13 cellular contexts compared by ENCODE assay signal in the genomic region with DNA sequence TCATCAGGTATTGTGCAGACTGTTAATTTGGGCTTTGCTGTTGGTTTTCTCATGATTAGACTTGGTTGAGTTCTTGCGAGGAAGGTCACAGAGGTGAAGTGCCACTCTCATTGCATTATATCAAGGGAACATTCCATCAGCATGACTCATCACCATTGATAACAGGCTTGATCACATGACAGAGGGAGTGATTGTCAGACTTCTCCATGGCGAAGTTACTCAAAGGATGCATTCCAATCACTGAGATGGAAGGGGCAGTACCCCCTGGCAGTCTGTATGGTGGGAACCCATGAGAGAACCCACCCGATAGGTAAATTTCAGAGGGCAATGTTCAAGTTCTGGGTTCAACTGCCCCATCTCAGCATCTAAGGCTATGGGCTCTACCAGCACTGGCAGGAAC. TPM values are rescaled to one million over a fixed set of nuclear protein-coding genes. Genes with fewer than 3 reads are reported as not detected.
DNase-seq lines count a peak whose midpoint lies in the region; ATAC-seq and TF ChIP-seq lines count a peak whose summit lies in the region.
"Had no signal": no experiment of that assay in that cellular context is flagged by ENCODE, and none has a peak within 500 bp of the region (broad histone marks: within the 10 kb centered on the region; RNA-seq: fewer than 3 reads in every experiment).

No MANE protein-coding gene starts in this region.

- POLR2A ChIA-PET in Caco-2 (lab: Charles Lee): no interaction called here

- TF ChIP-seq CTCF in Caco-2 (IDR thresholded peaks at IDR 0.05; ENCODE audit: insufficient read depth in 1 of 2, low read depth in 1 of 2, low read length in 1 of 2, severe bottlenecking in 1 of 2, unreplicated experiment in 1 of 2) (no peak), body of pancreas (IDR thresholded peaks at IDR 0.05) (no peak), lung (IDR thresholded peaks at IDR 0.05; ENCODE audit: control extremely low read depth, extremely low read depth) (no peak), breast epithelium (IDR thresholded peaks at IDR 0.05) (no peak), vagina (IDR thresholded peaks at IDR 0.05) (no peak)

- TF ChIP-seq POLR2A in body of pancreas (IDR thresholded peaks at IDR 0.05): no peak
- no peak for TF ChIP-seq POLR2A in breast epithelium (IDR thresholded peaks at IDR 0.05)
- TF ChIP-seq POLR2A in vagina (IDR thresholded peaks at IDR 0.05): no peak

- CTCF ChIA-PET in Caco-2 (lab: Charles Lee): no interaction called here

- intact Hi-C loops in Caco-2 (cut with micrococcal nuclease; ENCODE audit: unreplicated experiment) (no loop called here), body of pancreas (cut with DNase I) (no loop called here), breast epithelium (cut with DNase I; ENCODE audit: low total_unique reads) (no loop called here), vagina (cut with DNase I) (no loop called here), posterior cingulate gyrus (cut with DNase I) (no loop called here)

- TF ChIP-seq RAD21 in Ishikawa (IDR thresholded peaks at IDR 0.05; ENCODE audit: low read depth): no peak

- H3K36me3 Mint-ChIP-seq in Caco-2 (ENCODE audit: insufficient read depth, unreplicated experiment): peaks cover 14% of the 10 kb centered on the region
- H3K36me3 Mint-ChIP-seq: CD4-positive, CD25-positive, alpha-beta regulatory T cell had no signal

- BruUV-seq in Caco-2 (replicated peaks; lab: Mats Ljungman, UMichigan): no TSS peak

- H3K9me3 ChIP-seq in Caco-2 (no peaks in the 10 kb centered on the region), body of pancreas (no peaks in the 10 kb centered on the region), lung (ENCODE audit: control insufficient read depth in 2 of 2, insufficient read depth in 1 of 2, low read length in 1 of 2) (peaks cover 0 to 3% of the 10 kb centered on the region in 2 donors), breast epithelium (no peaks in the 10 kb centered on the region), vagina (no peaks in the 10 kb centered on the region)
- H3K9me3 ChIP-seq: esophagus muscularis mucosa, pancreas had no signal

- H3K4me1 ChIP-seq in Caco-2: peaks cover 92% of the 10 kb centered on the region
- peaks cover 7% of the 10 kb centered on the region for H3K4me1 ChIP-seq in body of pancreas
- peaks cover 6 to 14% of the 10 kb centered on the region in 2 donors for H3K4me1 ChIP-seq in lung (ENCODE audit: control insufficient read depth in 2 of 2, insufficient read depth in 2 of 2, low read length in 2 of 2)
- peaks cover 0 to 28% of the 10 kb centered on the region in 2 donors for H3K4me1 ChIP-seq in breast epithelium
- H3K4me1 ChIP-seq in vagina: peaks cover 8% of the 10 kb centered on the region
- H3K4me1 ChIP-seq: pancreas had no signal

- no peak for TF ChIP-seq EP300 in Ishikawa (IDR thresholded peaks at IDR 0.05; ENCODE audit: borderline replicate concordance)

- DNase-seq in Caco-2: peak; percentile 81 to 88
- no peak for DNase-seq in body of pancreas
- peak; percentile 61 for DNase-seq in lung (ENCODE audit: low spot score)
- no peak for DNase-seq in breast epithelium (ENCODE audit: low spot score in 2 of 2)
- no peak for DNase-seq in vagina (ENCODE audit: extremely low spot score in 2 of 2)
- DNase-seq in posterior cingulate gyrus: no peak
- DNase-seq: activated T-cell treated with anti-CD3 and anti-CD28 coated beads, Interleukin-2, amount 50 U/mL, for 48 hours; CD4-positive, CD25-positive, alpha-beta regulatory T cell; NCI-H1105 had no signal

- ATAC-seq in body of pancreas: peak; percentile 74
- ATAC-seq in lung (ENCODE audit: insufficient read depth, low FRiP score): peak; percentile 38
- ATAC-seq in HG03460 (IDR thresholded peaks at IDR 0.05; ENCODE audit: unreplicated experiment): no peak

- H3K4me3 ChIP-seq in Caco-2 (ENCODE audit: low read depth, low read length): no peak overlapping the region
- no peak overlapping the region for H3K4me3 ChIP-seq in body of pancreas
- no peak overlapping the region for H3K4me3 ChIP-seq in lung
- H3K4me3 ChIP-seq in breast epithelium: no peak overlapping the region
- H3K4me3 ChIP-seq in vagina: no peak overlapping the region
- H3K4me3 ChIP-seq: esophagus muscularis mucosa, pancreas had no signal

- 39 to 48% methylated on average over 2 to 3 of the region's 3 CpGs for WGBS in body of pancreas, 2 donors
- WGBS in lung, 2 donors: 55 to 77% methylated on average over 3 of the region's 3 CpGs

- H3K27me3 ChIP-seq in Caco-2 (replicated peaks; ENCODE audit: control insufficient read depth, insufficient read depth, low read length) (no peaks in the 10 kb centered on the region), body of pancreas (no peaks in the 10 kb centered on the region), lung (ENCODE audit: control insufficient read depth, insufficient read depth) (no peaks in the 10 kb centered on the region), breast epithelium (no peaks in the 10 kb centered on the region), vagina (no peaks in the 10 kb centered on the region)
- H3K27me3 ChIP-seq: esophagus muscularis mucosa, pancreas had no signal

- H3K4me1 Mint-ChIP-seq in Caco-2 (ENCODE audit: low read depth, unreplicated experiment): peaks cover 67% of the 10 kb centered on the region

- H3K4me3 Mint-ChIP-seq in Caco-2 (ENCODE audit: unreplicated experiment): peak overlapping the region; percentile 11
- H3K4me3 Mint-ChIP-seq: CD4-positive, CD25-positive, alpha-beta regulatory T cell had no signal

- no peaks in the 10 kb centered on the region for H3K36me3 ChIP-seq in Caco-2 (ENCODE audit: control insufficient read depth, insufficient read depth, low read length)
- H3K36me3 ChIP-seq in body of pancreas (replicated peaks in 1 of 2; ENCODE audit: insufficient read depth in 1 of 2, low read depth in 2 of 2): no peaks in the 10 kb centered on the region
- no peaks in the 10 kb centered on the region for H3K36me3 ChIP-seq in lung (ENCODE audit: control insufficient read depth in 2 of 2, insufficient read depth in 2 of 2, low read length in 2 of 2)
- no peaks in the 10 kb centered on the region for H3K36me3 ChIP-seq in breast epithelium
- H3K36me3 ChIP-seq in vagina: no peaks in the 10 kb centered on the region
- H3K36me3 ChIP-seq: esophagus muscularis mucosa, pancreas had no signal

- H3K27ac Mint-ChIP-seq in Caco-2 (ENCODE audit: unreplicated experiment): peak overlapping the region; percentile 54
- H3K27ac Mint-ChIP-seq: CD4-positive, CD25-positive, alpha-beta regulatory T cell had no signal

- H3K27ac ChIP-seq in body of pancreas (peak overlapping the region in 1 of 4 donors; percentile 17), lung (ENCODE audit: low read depth in 1 of 2, low read length in 1 of 2) (peak overlapping the region in 1 of 2 donors; percentile 71), breast epithelium (no peak overlapping the region), vagina (no peak overlapping the region)
- H3K27ac ChIP-seq: esophagus muscularis mucosa, pancreas had no signal

- H3K9me3 Mint-ChIP-seq in Caco-2 (ENCODE audit: unreplicated experiment): no peaks in the 10 kb centered on the region

- no peaks in the 10 kb centered on the region for H3K27me3 Mint-ChIP-seq in Caco-2 (ENCODE audit: insufficient read depth, unreplicated experiment)

TF ChIP-seq in Ishikawa, 13 proteins besides CTCF, POLR2A, EP300 and RAD21:
- TF ChIP-seq, protein P1, sequence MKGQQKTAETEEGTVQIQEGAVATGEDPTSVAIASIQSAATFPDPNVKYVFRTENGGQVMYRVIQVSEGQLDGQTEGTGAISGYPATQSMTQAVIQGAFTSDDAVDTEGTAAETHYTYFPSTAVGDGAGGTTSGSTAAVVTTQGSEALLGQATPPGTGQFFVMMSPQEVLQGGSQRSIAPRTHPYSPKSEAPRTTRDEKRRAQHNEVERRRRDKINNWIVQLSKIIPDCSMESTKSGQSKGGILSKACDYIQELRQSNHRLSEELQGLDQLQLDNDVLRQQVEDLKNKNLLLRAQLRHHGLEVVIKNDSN (IDR thresholded peaks at IDR 0.05): peak; percentile 79
- no peak for TF ChIP-seq YY1 (IDR thresholded peaks at IDR 0.05; ENCODE audit: low read depth)
- peak; percentile 58; the same call in 1 of the 2 replicates for TF ChIP-seq TEAD4 (IDR thresholded peaks at IDR 0.05)

RNA-seq across cellular contexts. Expression of gene P2RY2, which starts 19.4 kb away (rescaled TPM):
- total RNA-seq in Caco-2 (2022) (10.4 and 11.4 TPM in 2 replicates), body of pancreas (1 to 10 TPM; 2.0 to 2.1 TPM), lung (10 to 100 TPM in 1 of 2 donors, 1 to 10 TPM in 1; 3.8 to 13.0 TPM), breast epithelium (1 to 10 TPM in 2 of 3 donors, under 1 TPM in 1; 0.32 to 7.6 (median 5.2) TPM), vagina (27.3 TPM)
- 1 to 10 TPM; 3.1 to 9.1 TPM for polyA plus RNA-seq in lung
- total RNA-seq: CD4-positive, CD25-positive, alpha-beta regulatory T cell had no signal
- polyA plus RNA-seq: CD4-positive, CD25-positive, alpha-beta regulatory T cell had no signal

RNA-seq across cellular contexts. Expression of gene FCHSD2, which starts 56.6 kb away (rescaled TPM):
- total RNA-seq in Caco-2 (2022): 27.2 and 32.7 TPM in 2 replicates
- total RNA-seq in body of pancreas: 1 to 10 TPM; 7.3 to 8.0 TPM
- 10 to 100 TPM; 41.0 to 41.6 TPM for total RNA-seq in lung
- polyA plus RNA-seq in lung: 10 to 100 TPM; 14.7 to 24.2 TPM
- 10 to 100 TPM; 15.5 to 23.4 (median 19.0) TPM for total RNA-seq in breast epithelium
- total RNA-seq in vagina: 15.7 TPM

Comparison
In these comparisons a context has a peak if more than half of its experiments do, and no peak if none do; other contexts are left out.
1. DNase-seq: peak in Caco-2 (2 of 2) and lung (single experiment); none in body of pancreas (0 of 4), breast epithelium (0 of 2), vagina (0 of 2) and posterior cingulate gyrus (0 of 10).